Comparison of ENCODE assay signal across 8 cellular contexts in the genomic region with DNA sequence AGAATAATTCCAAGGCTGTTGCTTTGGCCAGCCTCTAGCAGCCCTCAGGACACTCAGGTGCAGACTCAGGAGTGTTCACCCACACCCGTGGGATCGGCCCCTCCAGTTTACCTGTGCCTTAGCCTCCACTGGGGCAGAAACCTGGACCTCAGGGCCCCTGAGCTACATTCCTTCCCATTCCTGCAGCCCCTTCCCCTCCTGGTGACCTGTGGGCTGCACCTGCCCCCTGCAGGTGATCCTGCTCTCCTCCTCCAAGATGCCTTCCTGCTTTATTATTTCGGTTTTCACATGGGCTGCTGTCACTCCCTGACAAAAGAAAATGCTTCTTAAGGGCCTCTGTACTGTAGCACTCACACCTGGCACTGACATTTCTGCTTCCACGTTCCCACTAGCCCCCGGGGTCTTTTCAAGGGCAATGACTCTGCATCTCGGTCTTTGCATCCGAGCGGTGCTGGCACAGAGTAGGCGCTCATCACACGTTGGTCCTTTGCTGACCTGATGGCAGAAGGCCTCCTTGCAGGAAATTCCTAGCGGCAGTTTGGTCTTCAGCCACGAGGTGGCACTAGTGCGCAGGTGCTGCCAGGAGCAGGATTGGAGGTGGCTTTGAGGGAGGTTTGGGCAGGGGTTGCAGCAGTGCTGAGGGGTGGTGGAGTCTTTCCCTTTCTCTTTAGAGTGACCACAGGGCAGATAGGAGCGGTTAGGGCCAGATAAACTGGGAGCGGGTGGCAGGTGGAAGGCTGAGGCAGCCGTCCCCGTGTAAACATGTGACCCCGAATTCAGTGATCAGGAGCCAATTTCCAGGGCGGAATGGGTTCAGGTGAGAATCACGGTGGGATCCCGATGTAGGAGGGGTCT. TPM values are rescaled to one million over a fixed set of nuclear protein-coding genes. Genes with fewer than 3 reads are reported as not detected.
A peak's percentile ranks its signal among the peaks of the same experiment; 100 is the strongest.
DNase-seq lines count a peak whose midpoint lies in the region; ATAC-seq and TF ChIP-seq lines count a peak whose summit lies in the region.

No MANE protein-coding gene starts in this region.

- peaks cover 13% of the 10 kb centered on the region for H3K27me3 Mint-ChIP-seq in activated CD8-positive, alpha-beta memory T cell treated with anti-CD3 and anti-CD28 coated beads, Interleukin-2, amount 10 ng/mL, durations not matched to agents 7 days and 5 days
- peaks cover 16 to 45% (median 39%) of the 10 kb centered on the region in 3 donors for H3K27me3 Mint-ChIP-seq in naive B cell

- H3K4me3 Mint-ChIP-seq in activated CD8-positive, alpha-beta memory T cell treated with anti-CD3 and anti-CD28 coated beads, Interleukin-2, amount 10 ng/mL, durations not matched to agents 7 days and 5 days, result peak overlapping the region; percentile 18
- peak overlapping the region in 3 of 8 donors; percentile 11 to 29 (median 26) for H3K4me3 Mint-ChIP-seq in naive B cell
- H3K4me3 Mint-ChIP-seq in stimulated activated effector memory CD8-positive, alpha-beta T cell treated with anti-CD3 and anti-CD28 coated beads, Interleukin-12 subunit alpha, Interleukin-12 subunit beta, amount 100 ng/mL, for 72 hours, result peak overlapping the region; percentile 28

- H3K9me3 Mint-ChIP-seq in activated CD8-positive, alpha-beta memory T cell treated with anti-CD3 and anti-CD28 coated beads, Interleukin-2, amount 10 ng/mL, durations not matched to agents 7 days and 5 days (ENCODE audit: low read depth), result no peaks in the 10 kb centered on the region
- H3K9me3 Mint-ChIP-seq in naive B cell, result no peaks in the 10 kb centered on the region
- no peaks in the 10 kb centered on the region for H3K9me3 Mint-ChIP-seq in stimulated activated effector memory CD8-positive, alpha-beta T cell treated with anti-CD3 and anti-CD28 coated beads, Interleukin-12 subunit alpha, Interleukin-12 subunit beta, amount 100 ng/mL, for 72 hours

- peaks cover 3% of the 10 kb centered on the region for H3K4me1 Mint-ChIP-seq in activated CD8-positive, alpha-beta memory T cell treated with anti-CD3 and anti-CD28 coated beads, Interleukin-2, amount 10 ng/mL, durations not matched to agents 7 days and 5 days
- H3K4me1 Mint-ChIP-seq in naive B cell, result peaks cover 3 to 14% (median 5%) of the 10 kb centered on the region in 3 donors
- peaks cover 8% of the 10 kb centered on the region for H3K4me1 Mint-ChIP-seq in stimulated activated effector memory CD8-positive, alpha-beta T cell treated with anti-CD3 and anti-CD28 coated beads, Interleukin-12 subunit alpha, Interleukin-12 subunit beta, amount 100 ng/mL, for 72 hours

- ATAC-seq in HG03565 (IDR thresholded peaks at IDR 0.05; ENCODE audit: unreplicated experiment) (peak; percentile 43), naive B cell (ENCODE audit: low read depth in 2 of 2) (peak; percentile 41 to 65), HG02885 (IDR thresholded peaks at IDR 0.05; ENCODE audit: poor library complexity, unreplicated experiment) (no peak)
- ATAC-seq in activated CD8-positive, alpha-beta memory T cell treated with anti-CD3 and anti-CD28 coated beads, Interleukin-2, amount 10 ng/mL, durations not matched to agents 7 days and 5 days, result peak; percentile 74
- peak; percentile 70 for ATAC-seq in stimulated activated effector memory CD8-positive, alpha-beta T cell treated with anti-CD3 and anti-CD28 coated beads, Interleukin-12 subunit alpha, Interleukin-12 subunit beta, amount 100 ng/mL, for 72 hours

- DNase-seq in COLO829 (ENCODE audit: low spot score), result peak; percentile 83
- peak; percentile 51 for DNase-seq in NOMO-1 treated with DMSO at 0.1 percent for 48 hours (lab: John Stamatoyannopoulos, UW; ENCODE audit: unreplicated experiment)
- peak; percentile 82 for DNase-seq in activated CD8-positive, alpha-beta memory T cell treated with anti-CD3 and anti-CD28 coated beads, Interleukin-2, amount 10 ng/mL, durations not matched to agents 7 days and 5 days
- DNase-seq in epithelial cell of proximal tubule (ENCODE audit: low read depth), result no peak
- peak; percentile 49 for DNase-seq in naive B cell
- DNase-seq in stimulated activated effector memory CD8-positive, alpha-beta T cell treated with anti-CD3 and anti-CD28 coated beads, Interleukin-12 subunit alpha, Interleukin-12 subunit beta, amount 100 ng/mL, for 72 hours (ENCODE audit: low spot score in 2 of 2), result peak; percentile 74 to 91

- H3K4me3 ChIP-seq in epithelial cell of proximal tubule (ENCODE audit: low read depth, low read length), result no peak overlapping the region

- no peak overlapping the region for H3K27ac Mint-ChIP-seq in activated CD8-positive, alpha-beta memory T cell treated with anti-CD3 and anti-CD28 coated beads, Interleukin-2, amount 10 ng/mL, durations not matched to agents 7 days and 5 days
- peak overlapping the region in 1 of 6 donors; percentile 2 for H3K27ac Mint-ChIP-seq in naive B cell
- no peak overlapping the region for H3K27ac Mint-ChIP-seq in stimulated activated effector memory CD8-positive, alpha-beta T cell treated with anti-CD3 and anti-CD28 coated beads, Interleukin-12 subunit alpha, Interleukin-12 subunit beta, amount 100 ng/mL, for 72 hours

- peak; percentile 95 for TF ChIP-seq CTCF in epithelial cell of proximal tubule (conservative IDR thresholded peaks at IDR 0.05; ENCODE audit: low read depth, low read length)

- CTCF ChIA-PET in activated CD8-positive, alpha-beta memory T cell treated with anti-CD3 and anti-CD28 coated beads, Interleukin-2, amount 10 ng/mL, durations not matched to agents 7 days and 5 days (lab: Charles Lee), result interaction anchor here (1.0 to 1.6 kb wide), 2 partner anchors 73 kb away, joined by 11 read pairs; no protein-coding TSS in a partner anchor

- no peaks in the 10 kb centered on the region for H3K36me3 Mint-ChIP-seq in activated CD8-positive, alpha-beta memory T cell treated with anti-CD3 and anti-CD28 coated beads, Interleukin-2, amount 10 ng/mL, durations not matched to agents 7 days and 5 days
- H3K36me3 Mint-ChIP-seq in naive B cell, result no peaks in the 10 kb centered on the region
- H3K36me3 Mint-ChIP-seq in stimulated activated effector memory CD8-positive, alpha-beta T cell treated with anti-CD3 and anti-CD28 coated beads, Interleukin-12 subunit alpha, Interleukin-12 subunit beta, amount 100 ng/mL, for 72 hours, result no peaks in the 10 kb centered on the region

RNA-seq across cellular contexts. Expression of gene ETV3, which starts 25.3 kb away (rescaled TPM):
- 10 to 100 TPM; 27.8 to 32.8 TPM for total RNA-seq in activated CD8-positive, alpha-beta memory T cell treated with anti-CD3 and anti-CD28 coated beads, Interleukin-2, amount 10 ng/mL, durations not matched to agents 7 days and 5 days
- total RNA-seq in epithelial cell of proximal tubule, result 6.9 and 7.7 TPM in 2 replicates
- polyA plus RNA-seq in naive B cell (ENCODE audit: low read depth in 6 of 6), result 10 to 100 TPM in 4 of 6 donors, 1 to 10 TPM in 2; 2.3 to 14.5 (median 12.3) TPM
